Comparison of ENCODE assay signal across 1 cellular context in genomic region chr6:4732691-4733315, GRCh38.
A peak's percentile ranks its signal among the peaks of the same experiment; 100 is the strongest.
TF ChIP-seq lines count a peak whose summit lies in the region.

No MANE protein-coding gene starts in this region.

TF ChIP-seq in K562, 482 proteins besides CTCF, POLR2A, EP300 and RAD21 (continued from another document):
- TF ChIP-seq THAP12 (CRISPR knock-in tag; IDR thresholded peaks at IDR 0.05), result peak; percentile 60; the same call in 1 of the 2 replicates
- TF ChIP-seq ZFP1 (CRISPR knock-in tag; IDR thresholded peaks at IDR 0.05), result no peak
- no peak for TF ChIP-seq KLF1 (tag; IDR thresholded peaks at IDR 0.05)
- 0 out of 4 replicates have a peak, but pooled peaks of 1 of the 2 experiments have one; percentile 41 for TF ChIP-seq HDAC1 (IDR thresholded peaks at IDR 0.05)
- no peak for TF ChIP-seq HNRNPLL (IDR thresholded peaks at IDR 0.05; ENCODE audit: low read depth, low read length, poor library complexity, severe bottlenecking)
- peak; percentile 78 for TF ChIP-seq JUN (IDR thresholded peaks at IDR 0.05; ENCODE audit: borderline replicate concordance, low read depth, low read length)
- no peak for TF ChIP-seq JUN (CRISPR knock-in tag; IDR thresholded peaks at IDR 0.05; ENCODE audit: borderline replicate concordance)
- TF ChIP-seq C11orf30 (IDR thresholded peaks at IDR 0.05; ENCODE audit: low read depth), result peak; percentile 70
- no peak for TF ChIP-seq KLF10 (CRISPR knock-in tag; IDR thresholded peaks at IDR 0.05)
- no peak for TF ChIP-seq TEAD1 (CRISPR knock-in tag; IDR thresholded peaks at IDR 0.05)
- no peak for TF ChIP-seq KHSRP (IDR thresholded peaks at IDR 0.05)
- no peak for TF ChIP-seq POLR2B (IDR thresholded peaks at IDR 0.05; ENCODE audit: low read depth, partially characterized antibody)
- 0 out of 2 replicates have a peak, but pooled peaks have one; percentile 33 for TF ChIP-seq XRCC5 (IDR thresholded peaks at IDR 0.05; ENCODE audit: low read depth, low read length)
- 0 out of 2 replicates have a peak, but pooled peaks have one; percentile 23 for TF ChIP-seq TCF3 (CRISPR knock-in tag; IDR thresholded peaks at IDR 0.05)
- peak; percentile 46; the same call in 1 of the 2 replicates for TF ChIP-seq ZBTB2 (IDR thresholded peaks at IDR 0.05)
- no peak for TF ChIP-seq DACH1 (IDR thresholded peaks at IDR 0.05; ENCODE audit: partially characterized antibody)
- no peak for TF ChIP-seq KLF6 (CRISPR knock-in tag; IDR thresholded peaks at IDR 0.05; ENCODE audit: borderline replicate concordance)
- TF ChIP-seq NFIX (CRISPR knock-in tag; IDR thresholded peaks at IDR 0.05; ENCODE audit: low read depth), result no peak
- no peak for TF ChIP-seq ZNF79 (CRISPR knock-in tag; IDR thresholded peaks at IDR 0.05; ENCODE audit: low read depth)
- no peak for TF ChIP-seq THRA (IDR thresholded peaks at IDR 0.05)
- no peak for TF ChIP-seq CBX2 (IDR thresholded peaks at IDR 0.05; ENCODE audit: insufficient read depth, low read length, poor library complexity, severe bottlenecking)
- TF ChIP-seq IRF1 (CRISPR knock-in tag; IDR thresholded peaks at IDR 0.05; ENCODE audit: borderline replicate concordance), result no peak
- no peak for TF ChIP-seq SLC30A9 (CRISPR knock-in tag; IDR thresholded peaks at IDR 0.05)
